21 cellular contexts compared by ENCODE assay signal in genomic region chr19:38725469-38726283, GRCh38. TPM values are rescaled to one million over a fixed set of nuclear protein-coding genes. Genes with fewer than 3 reads are reported as not detected.
DNase-seq lines count a peak whose midpoint lies in the region; ATAC-seq, FAIRE-seq and TF ChIP-seq lines count a peak whose summit lies in the region.
"Had no signal": no experiment of that assay in that cellular context is flagged by ENCODE, and none has a peak within 500 bp of the region (broad histone marks: within the 10 kb centered on the region; RNA-seq: fewer than 3 reads in every experiment).

No MANE protein-coding gene starts in this region.

- TF ChIP-seq POLR2A in K562 (conservative IDR thresholded peaks at IDR 0.05) = no peak
- TF ChIP-seq POLR2A in sigmoid colon (IDR thresholded peaks at IDR 0.05) = no peak

- TF ChIP-seq RAD21 in K562 (CRISPR knock-in tag; conservative IDR thresholded peaks at IDR 0.05 in 1 of 2, IDR thresholded peaks at IDR 0.05 in 1 of 2) = no peak

- H3K9me1 ChIP-seq in K562 (ENCODE audit: control insufficient read depth, insufficient read depth, low read length) = no peaks in the 10 kb centered on the region

- H3K36me3 ChIP-seq in HEK293 (ENCODE audit: control insufficient read depth in 2 of 2, insufficient read depth in 1 of 2, low read length in 2 of 2) (peaks cover 78 to 89% of the 10 kb centered on the region in 2 experiments), K562 (ENCODE audit: control insufficient read depth, insufficient read depth, low read length) (peaks cover 94% of the 10 kb centered on the region; the same call in 2 of the 3 replicates), right atrium auricular region (peaks cover 95% of the 10 kb centered on the region), sigmoid colon (peaks cover 45 to 93% (median 84%) of the 10 kb centered on the region in 4 donors)

- H3K9me3 ChIP-seq in HEK293 (ENCODE audit: control insufficient read depth, insufficient read depth, low read depth, low read length) (no peaks in the 10 kb centered on the region), K562 (replicated peaks; ENCODE audit: control insufficient read depth, insufficient read depth, low read depth, low read length) (no peaks in the 10 kb centered on the region), right atrium auricular region (no peaks in the 10 kb centered on the region), sigmoid colon (no peaks in the 10 kb centered on the region)
- H3K9me3 ChIP-seq: SJSA1 had no signal

- intact Hi-C loops in K562 (cut with micrococcal nuclease) (loop anchor here (5.0 kb wide), 1 partner anchor 48 kb away; no protein-coding TSS in a partner anchor), sigmoid colon (cut with DNase I) (no loop called here)

- H3K4me1 ChIP-seq in HEK293 (ENCODE audit: control insufficient read depth, insufficient read depth, low read length) = no peaks in the 10 kb centered on the region
- H3K4me1 ChIP-seq in K562 (replicated peaks in 1 of 2; ENCODE audit: control insufficient read depth in 2 of 2, insufficient read depth in 2 of 2, low read length in 2 of 2) = peaks cover 11 to 53% of the 10 kb centered on the region in 2 experiments
- peaks cover 0 to 66% of the 10 kb centered on the region in 2 donors for H3K4me1 ChIP-seq in right atrium auricular region
- H3K4me1 ChIP-seq in sigmoid colon = peaks cover 0 to 47% (median 25%) of the 10 kb centered on the region in 4 donors
- H3K4me1 ChIP-seq: SJSA1 had no signal

- POLR2A ChIA-PET in HEK293 (lab: Yijun Ruan, JAX) (interaction anchor here (0.7 to 6.2 kb wide), 7 partner anchors 9 to 205 kb away, joined by 4 to 46 read pairs (median 5); partner anchors contain the start of genes ACTN4, MRPS12 and SARS2), K562 (lab: Yijun Ruan, JAX) (interaction anchor here (0.8 to 1.7 kb wide), 5 partner anchors 9 to 117 kb away, joined by 3 to 5 read pairs (median 3); no protein-coding TSS in a partner anchor)

- TF ChIP-seq EP300 in K562 (IDR thresholded peaks at IDR 0.05; ENCODE audit: low read length) = no peak
- no peak for TF ChIP-seq EP300 in sigmoid colon (IDR thresholded peaks at IDR 0.05)

- in situ Hi-C loops in K562 (cut with MboI) = no loop called here

- H3K79me2 ChIP-seq in K562 (ENCODE audit: control insufficient read depth, insufficient read depth, low read length) = no peaks in the 10 kb centered on the region

- H3K4me2 ChIP-seq in K562 (ENCODE audit: insufficient read depth, low read length) = no peak overlapping the region

- DNase-seq in K562 (ENCODE audit: extremely low read depth in 1 of 4, low spot score in 3 of 4) (no peak), right atrium auricular region (ENCODE audit: low spot score) (no peak), sigmoid colon (no peak), GM19240 (ENCODE audit: insufficient read length, low spot score) (no peak)
- DNase-seq: activated gamma-delta T cell treated with Interleukin-2 at 50 U/mL for 16 hours; brain microvascular endothelial cell; glutamatergic neuron; naive B cell; NCI-H1417 treated with DMSO at 0.1 percent for 48 hours; NCI-H510A; stimulated activated naive CD8-positive, alpha-beta T cell treated with anti-CD3 and anti-CD28 coated beads, Interleukin-15, amount 100 ng/mL, for 72 hours; trophoblast cell had no signal

- FAIRE-seq in K562 (lab: Jason Lieb, UNC) = no peak
- FAIRE-seq: endothelial cell of umbilical vein had no signal

- H3K27ac ChIP-seq in HEK293 (ENCODE audit: extremely low read depth, low read depth, low read length) (0 out of 2 replicates have a peak overlapping the region, but pooled peaks have one; percentile 31), K562 (ENCODE audit: extremely low read depth, low read depth, low read length) (no peak overlapping the region), right atrium auricular region (peak overlapping the region; percentile 53 to 65), sigmoid colon (peak overlapping the region; percentile 41 to 80 (median 60))
- H3K27ac ChIP-seq: brain microvascular endothelial cell, SJSA1 had no signal

- CTCF ChIA-PET in HEK293 (lab: Yijun Ruan, JAX) = interaction anchor here (0.5 to 1.2 kb wide), 11 partner anchors 9 to 1396 kb away, joined by 3 to 6 read pairs (median 4); partner anchors contain the start of genes MRPS12 and SARS2
- CTCF ChIA-PET in K562 (lab: Yijun Ruan, JAX; ENCODE audit: low intra/inter-chr PET ratio) = no interaction called here

- ATAC-seq in K562 (no peak), GM21367 (IDR thresholded peaks at IDR 0.05; ENCODE audit: unreplicated experiment) (no peak), HG02763 (IDR thresholded peaks at IDR 0.05; ENCODE audit: unreplicated experiment) (no peak), HG03175 (IDR thresholded peaks at IDR 0.05; ENCODE audit: unreplicated experiment) (no peak)

- peak overlapping the region in 1 of 2 experiments; percentile 31; a peak in 2 of 4 replicates for H3K9ac ChIP-seq in K562 (ENCODE audit: insufficient read depth in 1 of 2, low read depth in 2 of 2, low read length in 2 of 2)

- WGBS in K562 (ENCODE audit: insufficient coverage, low coverage, missing lambda C conversion rate) = 92% methylated on average over 20 of the region's 21 CpGs
- WGBS in sigmoid colon, 2 donors = 90 to 93% methylated on average over 21 of the region's 21 CpGs

- H3K4me3 ChIP-seq in HEK293 (ENCODE audit: low read depth, low read length) = no peak overlapping the region
- no peak overlapping the region for H3K4me3 ChIP-seq in K562
- no peak overlapping the region for H3K4me3 ChIP-seq in right atrium auricular region
- H3K4me3 ChIP-seq in sigmoid colon = no peak overlapping the region
- H3K4me3 ChIP-seq: SJSA1 had no signal

- H4K20me1 ChIP-seq in K562 (replicated peaks; ENCODE audit: control insufficient read depth, insufficient read depth, low read length) = no peaks in the 10 kb centered on the region; the same call in 1 of the 2 replicates

- H3K27me3 ChIP-seq in K562 (ENCODE audit: control insufficient read depth in 2 of 2, insufficient read depth in 2 of 2, low read length in 2 of 2) (no peaks in the 10 kb centered on the region), right atrium auricular region (no peaks in the 10 kb centered on the region), sigmoid colon (no peaks in the 10 kb centered on the region)
- H3K27me3 ChIP-seq: brain microvascular endothelial cell, SJSA1 had no signal

- no TSS peak for BruUV-seq in K562 (replicated peaks; lab: Mats Ljungman, UMichigan)

- H2AFZ ChIP-seq in K562 (ENCODE audit: low read depth, low read length) = no peak overlapping the region

- TF ChIP-seq CTCF in HEK293 (tag by site-specific recombination; IDR thresholded peaks at IDR 0.05) = no peak
- no peak for TF ChIP-seq CTCF in K562 (IDR thresholded peaks at IDR 0.05 in 2 of 3, conservative IDR thresholded peaks at IDR 0.05 in 1 of 3; ENCODE audit: insufficient read depth in 2 of 3, low read depth in 1 of 3, low read length in 3 of 3)
- TF ChIP-seq CTCF in right atrium auricular region (IDR thresholded peaks at IDR 0.05) = no peak
- no peak for TF ChIP-seq CTCF in sigmoid colon (IDR thresholded peaks at IDR 0.05)

TF ChIP-seq in HEK293, 187 proteins besides CTCF, POLR2A, EP300 and RAD21 (continues in another document):
- TF ChIP-seq GLIS2 (tag by site-specific recombination; IDR thresholded peaks at IDR 0.05) = peak; percentile 54

TF ChIP-seq in K562, 482 proteins besides CTCF, POLR2A, EP300 and RAD21 (continues in another document):
- no peak for TF ChIP-seq SRSF9 (IDR thresholded peaks at IDR 0.05; ENCODE audit: borderline replicate concordance, low read depth, low read length)
- no peak for TF ChIP-seq TAF1 (IDR thresholded peaks at IDR 0.05; ENCODE audit: control insufficient read depth, extremely low read depth, insufficient read depth, low read length, severe bottlenecking)

RNA-seq across cellular contexts. Expression of gene CAPN12, which starts 18.6 kb away (rescaled TPM):
- 21.8 and 34.6 TPM in 2 replicates for total RNA-seq in K562 (2011; cell fraction: chromatin; rRNA removed; ENCODE audit: low replicate concordance)
- total RNA-seq in K562 (2011; cell fraction: nucleolus; rRNA removed) = 22.1 and 24.8 TPM in 2 replicates
- 16.0 and 28.2 TPM in 2 replicates for total RNA-seq in K562 (2011; cell fraction: nucleoplasm; rRNA removed)
- total RNA-seq in K562 (2014; rRNA removed) (1.6 and 3.1 TPM in 2 replicates), K562 (2014; rRNA removed; fragmentation: Illumina TruSeq; extraction: Trizol) (0.89 and 1.2 TPM in 2 replicates), K562 (2015; rRNA removed; fragmentation: Illumina TruSeq; extraction: Trizol) (0.83 and 0.87 TPM in 2 replicates), K562 (2021) (3.7 and 4.8 TPM in 2 replicates), right atrium auricular region (under 1 TPM; 0.74 to 0.90 TPM), sigmoid colon (1 to 10 TPM in 1 of 4 donors, under 1 TPM in 2, not detected in 1; 0.33 to 3.0 (median 0.54) TPM)
- polyA plus RNA-seq in K562 (2011; rRNA removed) (6.8 and 14.8 TPM in 2 replicates), K562 (2014; fragmentation: Illumina TruSeq; extraction: Trizol) (3.4 and 4.7 TPM in 2 replicates), K562 (2014; fragmentation: Nextera tagmentation; extraction: Ambion mirVana) (1 to 10 TPM in 1 of 2 experiments, under 1 TPM in 1; 0.84 to 1.0 TPM), K562 (2014; rRNA removed) (5.6 and 7.0 TPM in 2 replicates), sigmoid colon (10 to 100 TPM in 1 of 3 donors, 1 to 10 TPM in 2; 5.3 to 14.3 (median 6.0) TPM)
- polyA plus RNA-seq in K562 (2011; cell fraction: cytosol; rRNA removed) = 11.9 and 13.7 TPM in 2 replicates
- 61.9 and 73.0 TPM in 2 replicates for polyA plus RNA-seq in K562 (2011; cell fraction: nucleus; rRNA removed)
- polyA plus RNA-seq in K562 (2012) = 2.9 and 8.2 TPM in 2 replicates
- polyA minus RNA-seq in K562 (2011; rRNA and poly(A)+ RNA removed) = 1.2 and 1.3 TPM in 2 replicates
- 2.8 and 4.4 TPM in 2 replicates for polyA minus RNA-seq in K562 (2011; cell fraction: cytosol; rRNA and poly(A)+ RNA removed)
- 5.1 and 7.3 TPM in 2 replicates for polyA minus RNA-seq in K562 (2011; cell fraction: nucleus; rRNA and poly(A)+ RNA removed)
- total RNA-seq: endothelial cell of umbilical vein, MCF 10A, SJSA1 had no signal

RNA-seq across cellular contexts. Expression of gene LGALS7, which starts 47.6 kb away (rescaled TPM):
- total RNA-seq in K562 (2011; cell fraction: chromatin; rRNA removed; ENCODE audit: low replicate concordance) = not detected in 2 replicates
- total RNA-seq in K562 (2011; cell fraction: nucleolus; rRNA removed) = not detected in 2 replicates
- total RNA-seq in K562 (2011; cell fraction: nucleoplasm; rRNA removed) = not detected in 2 replicates
- total RNA-seq in K562 (2014; rRNA removed) = not detected in 2 replicates
- total RNA-seq in K562 (2014; rRNA removed; fragmentation: Illumina TruSeq; extraction: Trizol) = not detected in 2 replicates
- total RNA-seq in K562 (2015; rRNA removed; fragmentation: Illumina TruSeq; extraction: Trizol) = not detected in 2 replicates
- total RNA-seq in K562 (2021) = not detected in 2 replicates
- polyA plus RNA-seq in K562 (2011; rRNA removed) = not detected in 2 replicates
- polyA plus RNA-seq in K562 (2011; cell fraction: cytosol; rRNA removed) = not detected in 2 replicates
- not detected in 2 replicates for polyA plus RNA-seq in K562 (2011; cell fraction: nucleus; rRNA removed)
- not detected in 2 replicates for polyA plus RNA-seq in K562 (2012)
- not detected in 2 replicates for polyA plus RNA-seq in K562 (2014; fragmentation: Illumina TruSeq; extraction: Trizol)
- not detected for polyA plus RNA-seq in K562 (2014; fragmentation: Nextera tagmentation; extraction: Ambion mirVana)
- polyA plus RNA-seq in K562 (2014; rRNA removed) = not detected in 2 replicates
- polyA minus RNA-seq in K562 (2011; rRNA and poly(A)+ RNA removed) = not detected in 2 replicates
- polyA minus RNA-seq in K562 (2011; cell fraction: cytosol; rRNA and poly(A)+ RNA removed) = not detected in 2 replicates
- not detected in 2 replicates for polyA minus RNA-seq in K562 (2011; cell fraction: nucleus; rRNA and poly(A)+ RNA removed)
- total RNA-seq in right atrium auricular region = not detected
- total RNA-seq in sigmoid colon = not detected
- polyA plus RNA-seq in sigmoid colon = not detected
- total RNA-seq: endothelial cell of umbilical vein, mesenteric fat pad, omental fat pad, SJSA1 had no signal
- polyA plus RNA-seq: endothelial cell of umbilical vein had no signal

Comparison
In these comparisons a context has a peak if more than half of its experiments do, and no peak if none do; other contexts are left out.
1. Of the 44 proteins assayed by ChIP-seq in both K562 and HEK293: peak only in K562: none; only in HEK293: ZNF449; in both: ZNF121; in neither: 42.